ENCODE assay signal across 8 cellular contexts in genomic region chr2:97662895-97663625, GRCh38.
DNase-seq lines count a peak whose midpoint lies in the region; ATAC-seq lines count a peak whose summit lies in the region.

No MANE protein-coding gene starts in this region.

- peak; percentile 41 for ATAC-seq in HG02763 (IDR thresholded peaks at IDR 0.05; ENCODE audit: unreplicated experiment)

- DNase-seq in NCI-H2081 (lab: John Stamatoyannopoulos, UW) (peak; percentile 29 to 62), NCI-H2081 treated with DMSO at 0.1 percent for 48 hours (lab: John Stamatoyannopoulos, UW) (no peak), NCI-H128 (lab: John Stamatoyannopoulos, UW; ENCODE audit: unreplicated experiment) (peak; percentile 35), cerebellar nuclear complex (lab: John Stamatoyannopoulos, UW) (peak; percentile 17 to 30), kidney glomerular epithelial cell (lab: John Stamatoyannopoulos, UW) (peak; percentile 50)
- peak; percentile 73 for DNase-seq in activated CD4-positive, CD25-positive, alpha-beta regulatory T cell treated with anti-CD3 and anti-CD28 coated beads, Interleukin-2, amount 50 U/mL, for 72 hours
- DNase-seq in stimulated activated CD4-positive, alpha-beta T cell treated with anti-CD3 and anti-CD28 coated beads, Interleukin-1b, Interleukin-23, amount 100 ng/mL, for 1 hour (ENCODE audit: low read depth in 2 of 2): peak; percentile 35 to 60
